In genomic region chrX:384861-385260, GRCh38 we compare ENCODE assay signal across 27 cellular contexts. TPM values are rescaled to one million over a fixed set of nuclear protein-coding genes. Genes with fewer than 3 reads are reported as not detected.
DNase-seq lines count a peak whose midpoint lies in the region; ATAC-seq and TF ChIP-seq lines count a peak whose summit lies in the region.
"Had no signal": no experiment of that assay in that cellular context is flagged by ENCODE, and none has a peak within 500 bp of the region (broad histone marks: within the 10 kb centered on the region; RNA-seq: fewer than 3 reads in every experiment).

No MANE protein-coding gene starts in this region.

- H3K27me3 Mint-ChIP-seq in activated naive CD4-positive, alpha-beta T cell treated with anti-CD3 and anti-CD28 coated beads, Interleukin-2, amount 10 ng/mL, durations not matched to agents 7 days and 5 days = peaks cover 5% of the 10 kb centered on the region
- H3K27me3 Mint-ChIP-seq in GM23338 (ENCODE audit: insufficient read depth, low read depth, poor library complexity) = peaks cover 19% of the 10 kb centered on the region
- peaks cover 6% of the 10 kb centered on the region for H3K27me3 Mint-ChIP-seq in brain
- peaks cover 6% of the 10 kb centered on the region for H3K27me3 Mint-ChIP-seq in nephron progenitor cell (ENCODE audit: low read depth, poor library complexity)

- H4K20me1 ChIP-seq in GM23338 (replicated peaks; ENCODE audit: insufficient read depth) (peaks cover 13% of the 10 kb centered on the region; the same call in 1 of the 2 replicates), hepatocyte (ENCODE audit: insufficient read depth, poor library complexity, severe bottlenecking) (peaks cover 2% of the 10 kb centered on the region)

- peaks cover 9% of the 10 kb centered on the region for H3K4me1 ChIP-seq in GM23338 (ENCODE audit: insufficient read depth)
- H3K4me1 ChIP-seq in hepatocyte (ENCODE audit: insufficient read depth) = peaks cover 10% of the 10 kb centered on the region
- peaks cover 6 to 18% (median 6%) of the 10 kb centered on the region in 4 donors for H3K4me1 ChIP-seq in upper lobe of left lung
- H3K4me1 ChIP-seq: Caco-2 had no signal

- no peak for TF ChIP-seq EP300 in upper lobe of left lung (IDR thresholded peaks at IDR 0.05)

- H3K9me2 ChIP-seq in GM23338 (ENCODE audit: insufficient read depth) = no peaks in the 10 kb centered on the region
- no peaks in the 10 kb centered on the region for H3K9me2 ChIP-seq in hepatocyte (replicated peaks; ENCODE audit: insufficient read depth)

- no peaks in the 10 kb centered on the region for H3K36me3 ChIP-seq in GM23338 (ENCODE audit: insufficient read depth)
- H3K36me3 ChIP-seq in hepatocyte (replicated peaks; ENCODE audit: insufficient read depth, low read depth) = no peaks in the 10 kb centered on the region
- H3K36me3 ChIP-seq in upper lobe of left lung = no peaks in the 10 kb centered on the region
- H3K36me3 ChIP-seq: lower lobe of right lung, MG63, suprapubic skin had no signal

- WGBS in hepatocyte (ENCODE audit: low lambda C conversion rate, missing lambda C conversion rate) = 97% methylated on average over 9 of the region's 9 CpGs
- 89 to 97% methylated on average over 9 of the region's 9 CpGs for WGBS in upper lobe of left lung, 2 donors

- H3K4me2 ChIP-seq in GM23338 (no peak overlapping the region), hepatocyte (no peak overlapping the region)

- H3K4me3 ChIP-seq in GM23338 (no peak overlapping the region), hepatocyte (no peak overlapping the region), upper lobe of left lung (no peak overlapping the region)
- H3K4me3 ChIP-seq: lower lobe of right lung, SK-N-MC, suprapubic skin had no signal

- ATAC-seq in activated naive CD4-positive, alpha-beta T cell treated with anti-CD3 and anti-CD28 coated beads, Interleukin-2, amount 50 U/mL, for 72 hours = no peak
- ATAC-seq in GM23338 (no peak), upper lobe of left lung (ENCODE audit: low FRiP score in 2 of 2) (no peak)
- ATAC-seq: lower lobe of right lung had no signal

- peaks cover 6% of the 10 kb centered on the region; the same call in 1 of the 2 replicates for H3F3A ChIP-seq in GM23338 (replicated peaks; ENCODE audit: low read depth)

- no peak for TF ChIP-seq POLR2A in upper lobe of left lung (IDR thresholded peaks at IDR 0.05)

- peak overlapping the region; percentile 11 for H3K27ac Mint-ChIP-seq in activated naive CD4-positive, alpha-beta T cell treated with anti-CD3 and anti-CD28 coated beads, Interleukin-2, amount 10 ng/mL, durations not matched to agents 7 days and 5 days
- no peak overlapping the region for H3K27ac Mint-ChIP-seq in activated naive CD4-positive, alpha-beta T cell treated with anti-CD3 and anti-CD28 coated beads, Interleukin-2, amount 50 U/mL, for 72 hours
- peak overlapping the region; percentile 62; the same call in 1 of the 2 replicates for H3K27ac Mint-ChIP-seq in GM23338
- H3K27ac Mint-ChIP-seq in brain = peak overlapping the region in 1 of 5 experiments; percentile 53
- H3K27ac Mint-ChIP-seq in nephron progenitor cell = no peak overlapping the region
- H3K27ac Mint-ChIP-seq: T-helper 1 cell treated with Interleukin-12 subunit alpha and Interleukin-12 subunit beta and Interleukin-4 antibody, amounts not matched to agents 30 μg/mL and 1 μg/mL, for 36 hours had no signal

- peaks cover 3% of the 10 kb centered on the region for H3K36me3 Mint-ChIP-seq in activated naive CD4-positive, alpha-beta T cell treated with anti-CD3 and anti-CD28 coated beads, Interleukin-2, amount 10 ng/mL, durations not matched to agents 7 days and 5 days
- no peaks in the 10 kb centered on the region for H3K36me3 Mint-ChIP-seq in activated naive CD4-positive, alpha-beta T cell treated with anti-CD3 and anti-CD28 coated beads, Interleukin-2, amount 50 U/mL, for 72 hours
- H3K36me3 Mint-ChIP-seq in GM23338 (ENCODE audit: low read depth) = peaks cover 8% of the 10 kb centered on the region; the same call in 2 of the 3 replicates
- H3K36me3 Mint-ChIP-seq in brain = no peaks in the 10 kb centered on the region
- H3K36me3 Mint-ChIP-seq in nephron progenitor cell (ENCODE audit: low read depth) = peaks cover 5% of the 10 kb centered on the region

- H3K4me3 Mint-ChIP-seq in activated naive CD4-positive, alpha-beta T cell treated with anti-CD3 and anti-CD28 coated beads, Interleukin-2, amount 10 ng/mL, durations not matched to agents 7 days and 5 days = peak overlapping the region; percentile 34
- H3K4me3 Mint-ChIP-seq in GM23338 (peak overlapping the region; percentile 58), brain (peak overlapping the region; percentile 54 to 76 (median 58)), nephron progenitor cell (peak overlapping the region; percentile 80)
- H3K4me3 Mint-ChIP-seq: T-helper 1 cell treated with Interleukin-12 subunit alpha and Interleukin-12 subunit beta and Interleukin-4 antibody, amounts not matched to agents 30 μg/mL and 1 μg/mL, for 36 hours had no signal

- no peaks in the 10 kb centered on the region for H3K27me3 ChIP-seq in GM23338 (ENCODE audit: insufficient read depth)
- H3K27me3 ChIP-seq in hepatocyte = no peaks in the 10 kb centered on the region
- no peaks in the 10 kb centered on the region for H3K27me3 ChIP-seq in upper lobe of left lung
- H3K27me3 ChIP-seq: MG63, suprapubic skin had no signal

- CTCF ChIA-PET in activated naive CD4-positive, alpha-beta T cell treated with anti-CD3 and anti-CD28 coated beads, Interleukin-2, amount 10 ng/mL, durations not matched to agents 7 days and 5 days (lab: Charles Lee) = no interaction called here

- H3K9me3 ChIP-seq in hepatocyte (ENCODE audit: low read depth) (no peaks in the 10 kb centered on the region), upper lobe of left lung (no peaks in the 10 kb centered on the region)
- H3K9me3 ChIP-seq: Caco-2, lower lobe of right lung, MG63, suprapubic skin had no signal

- no peak overlapping the region for H2AFZ ChIP-seq in GM23338
- no peak overlapping the region for H2AFZ ChIP-seq in hepatocyte

- no peaks in the 10 kb centered on the region for H3K9me3 Mint-ChIP-seq in activated naive CD4-positive, alpha-beta T cell treated with anti-CD3 and anti-CD28 coated beads, Interleukin-2, amount 10 ng/mL, durations not matched to agents 7 days and 5 days
- no peaks in the 10 kb centered on the region for H3K9me3 Mint-ChIP-seq in activated naive CD4-positive, alpha-beta T cell treated with anti-CD3 and anti-CD28 coated beads, Interleukin-2, amount 50 U/mL, for 72 hours
- H3K9me3 Mint-ChIP-seq in GM23338 (peaks cover 4% of the 10 kb centered on the region; the same call in 2 of the 3 replicates), brain (peaks cover 0 to 7% (median 0%) of the 10 kb centered on the region in 5 experiments), nephron progenitor cell (no peaks in the 10 kb centered on the region)
- H3K9me3 Mint-ChIP-seq: T-helper 1 cell treated with Interleukin-12 subunit alpha and Interleukin-12 subunit beta and Interleukin-4 antibody, amounts not matched to agents 30 μg/mL and 1 μg/mL, for 36 hours had no signal

- TF ChIP-seq CTCF in GM23338 (conservative IDR thresholded peaks at IDR 0.05; ENCODE audit: low read depth in 2 of 2) = no peak
- no peak for TF ChIP-seq CTCF in brain (conservative IDR thresholded peaks at IDR 0.05)
- TF ChIP-seq CTCF in nephron progenitor cell (IDR thresholded peaks at IDR 0.05) = no peak
- TF ChIP-seq CTCF in hepatocyte (IDR thresholded peaks at IDR 0.05; ENCODE audit: poor library complexity) = no peak
- no peak for TF ChIP-seq CTCF in upper lobe of left lung (IDR thresholded peaks at IDR 0.05)

- DNase-seq in activated naive CD4-positive, alpha-beta T cell treated with anti-CD3 and anti-CD28 coated beads, Interleukin-2, amount 10 ng/mL, durations not matched to agents 7 days and 5 days = no peak
- DNase-seq in activated naive CD4-positive, alpha-beta T cell treated with anti-CD3 and anti-CD28 coated beads, Interleukin-2, amount 50 U/mL, for 72 hours (ENCODE audit: low spot score in 2 of 2) = no peak
- no peak for DNase-seq in GM23338 (ENCODE audit: low spot score)
- DNase-seq in nephron progenitor cell = no peak
- no peak for DNase-seq in hepatocyte (ENCODE audit: low spot score)
- no peak for DNase-seq in hypothalamus (lab: John Stamatoyannopoulos, UW)
- no peak for DNase-seq in upper lobe of left lung
- DNase-seq: ACHN; activated CD4-positive, alpha-beta T cell treated with anti-CD3 and anti-CD28 coated beads for 48 hours; activated effector memory CD4-positive, alpha-beta T cell treated with anti-CD3 and anti-CD28 coated beads, Interleukin-2, amount 50 U/mL, for 16 hours; amniotic stem cell; Caco-2; DMS79 treated with DMSO at 0.1 percent for 48 hours; glutamatergic neuron; kidney glomerular epithelial cell; lower lobe of right lung; MG63; NCI-H1105 treated with DMSO at 0.1 percent for 48 hours; NCI-H2081; NCI-H446; NCI-H82; occipital lobe; stimulated activated naive CD4-positive, alpha-beta T cell had no signal

- H3K27ac ChIP-seq in GM23338 (ENCODE audit: low read depth) (no peak overlapping the region), hepatocyte (no peak overlapping the region), upper lobe of left lung (no peak overlapping the region)
- H3K27ac ChIP-seq: lower lobe of right lung, SK-N-MC, suprapubic skin had no signal

- peaks cover 62% of the 10 kb centered on the region for H3K79me2 ChIP-seq in GM23338 (replicated peaks; ENCODE audit: insufficient read depth)
- H3K79me2 ChIP-seq in hepatocyte = peaks cover 17% of the 10 kb centered on the region

- H3K4me1 Mint-ChIP-seq in activated naive CD4-positive, alpha-beta T cell treated with anti-CD3 and anti-CD28 coated beads, Interleukin-2, amount 10 ng/mL, durations not matched to agents 7 days and 5 days = peaks cover 15% of the 10 kb centered on the region
- H3K4me1 Mint-ChIP-seq in GM23338 = peaks cover 7% of the 10 kb centered on the region; the same call in 2 of the 3 replicates
- peaks cover 26% of the 10 kb centered on the region for H3K4me1 Mint-ChIP-seq in brain
- H3K4me1 Mint-ChIP-seq in nephron progenitor cell = peaks cover 26% of the 10 kb centered on the region

RNA-seq across cellular contexts. Expression of gene PPP2R3B, which starts 1.8 kb away (rescaled TPM):
- 10 to 100 TPM; 23.9 to 37.8 TPM for total RNA-seq in activated naive CD4-positive, alpha-beta T cell treated with anti-CD3 and anti-CD28 coated beads, Interleukin-2, amount 50 U/mL, for 72 hours
- total RNA-seq in GM23338 (2014; rRNA removed; shearing (Covaris generic)) = 71.6 and 104 TPM in 2 replicates
- 50.1 and 54.8 TPM in 2 replicates for polyA plus RNA-seq in GM23338 (2016; fragmentation: Nextera tagmentation; extraction: Ambion mirVana)
- 14.6 TPM for polyA plus RNA-seq in brain (ENCODE audit: insufficient read depth, low read depth, low replicate concordance)
- 13.0 and 24.3 TPM in 2 replicates for total RNA-seq in hepatocyte
- polyA plus RNA-seq in hepatocyte = 21.1 and 22.4 TPM in 2 replicates
- total RNA-seq in upper lobe of left lung = 10 to 100 TPM in 5 of 6 donors, 1 to 10 TPM in 1; 8.7 to 72.3 (median 15.1) TPM

Comparison
In these comparisons a context has a peak if more than half of its experiments do, and no peak if none do; other contexts are left out.
1. H3K27ac Mint-ChIP-seq: peak in activated naive CD4-positive, alpha-beta T cell treated with anti-CD3 and anti-CD28 coated beads, Interleukin-2, amount 10 ng/mL, durations not matched to agents 7 days and 5 days (single experiment) and GM23338 (single experiment); none in activated naive CD4-positive, alpha-beta T cell treated with anti-CD3 and anti-CD28 coated beads, Interleukin-2, amount 50 U/mL, for 72 hours (0 of 2) and nephron progenitor cell (single experiment).
2. Peak in every context shown above with its lines, with median percentiles within 50 percentile points of each other: H3K4me3 Mint-ChIP-seq.